Comparison of ENCODE assay signal across 12 cellular contexts in genomic region chr4:159018062-159018629, GRCh38.
DNase-seq lines count a peak whose midpoint lies in the region; ATAC-seq, FAIRE-seq and TF ChIP-seq lines count a peak whose summit lies in the region.
"Had no signal": no experiment of that assay in that cellular context is flagged by ENCODE, and none has a peak within 500 bp of the region (broad histone marks: within the 10 kb centered on the region; RNA-seq: fewer than 3 reads in every experiment).

No MANE protein-coding gene starts in this region.

- no peaks in the 10 kb centered on the region for H3K9me3 Mint-ChIP-seq in nephron progenitor cell

- H3K4me1 ChIP-seq in BLaER1: peaks cover 35% of the 10 kb centered on the region
- H3K4me1 ChIP-seq in GM23248 (ENCODE audit: insufficient read depth): peaks cover 14% of the 10 kb centered on the region; the same call in 1 of the 2 replicates

- in situ Hi-C loops in GM23248 (cut with MboI): no loop called here

- FAIRE-seq in RCC 7860 (lab: Jason Lieb, UNC): no peak

- WGBS in GM23248 (ENCODE audit: low coverage in 1 of 2, low lambda C conversion rate in 2 of 2, missing lambda C conversion rate in 2 of 2), 2 experiments: 64 to 68% methylated on average over 4 of the region's 4 CpGs

- no peak overlapping the region for H3K9ac ChIP-seq in BLaER1
- H3K9ac ChIP-seq in GM23248: no peak overlapping the region

- no peak for TF ChIP-seq CTCF in nephron progenitor cell (IDR thresholded peaks at IDR 0.05)

- no peak overlapping the region for H3K4me3 Mint-ChIP-seq in nephron progenitor cell

- H3K27me3 ChIP-seq in BLaER1 (no peaks in the 10 kb centered on the region), GM23248 (replicated peaks; ENCODE audit: insufficient read depth) (no peaks in the 10 kb centered on the region)

- H3K27ac Mint-ChIP-seq in nephron progenitor cell: no peak overlapping the region

- H3K27me3 Mint-ChIP-seq in nephron progenitor cell (ENCODE audit: low read depth, poor library complexity): peaks cover 25% of the 10 kb centered on the region

- H3K27ac ChIP-seq in BLaER1 (no peak overlapping the region), GM23248 (no peak overlapping the region)
- H3K27ac ChIP-seq: VCaP had no signal

- ATAC-seq in GM19328 (IDR thresholded peaks at IDR 0.05; ENCODE audit: unreplicated experiment) (peak; percentile 94), HG02970 (IDR thresholded peaks at IDR 0.05; ENCODE audit: low FRiP score, unreplicated experiment) (peak; percentile 79)

- no peak overlapping the region for H3K4me3 ChIP-seq in BLaER1
- no peak overlapping the region for H3K4me3 ChIP-seq in GM23248

- H3K36me3 Mint-ChIP-seq in nephron progenitor cell (ENCODE audit: low read depth): no peaks in the 10 kb centered on the region

- H3K4me1 Mint-ChIP-seq in nephron progenitor cell: peaks cover 19% of the 10 kb centered on the region

- no peaks in the 10 kb centered on the region for H3K9me2 ChIP-seq in GM23248 (ENCODE audit: insufficient read depth)

- no peak overlapping the region for H2AFZ ChIP-seq in GM23248

- H3K9me3 ChIP-seq in BLaER1: no peaks in the 10 kb centered on the region
- no peaks in the 10 kb centered on the region for H3K9me3 ChIP-seq in GM23248 (ENCODE audit: low read depth)

- DNase-seq in NCI-H69 (lab: John Stamatoyannopoulos, UW) (peak; percentile 3), Ammon's horn (ENCODE audit: low spot score) (no peak), nephron progenitor cell (no peak), GM23248 (no peak), RCC 7860 (ENCODE audit: low spot score) (no peak)
- DNase-seq: HCEC 1CT, NCI-H526, retina had no signal

- H3F3A ChIP-seq in GM23248 (ENCODE audit: insufficient read depth): no peaks in the 10 kb centered on the region

- H4K20me1 ChIP-seq in BLaER1 (no peaks in the 10 kb centered on the region), GM23248 (ENCODE audit: insufficient read depth) (no peaks in the 10 kb centered on the region)

- H3K36me3 ChIP-seq in BLaER1: no peaks in the 10 kb centered on the region
- no peaks in the 10 kb centered on the region for H3K36me3 ChIP-seq in GM23248 (ENCODE audit: low read depth)

- H3K4me2 ChIP-seq in BLaER1 (peak overlapping the region; percentile 69), GM23248 (ENCODE audit: unreplicated experiment) (no peak overlapping the region)

- no peaks in the 10 kb centered on the region for H3K79me2 ChIP-seq in GM23248 (ENCODE audit: insufficient read depth)
